1 cellular context compared by ENCODE assay signal in the genomic region with DNA sequence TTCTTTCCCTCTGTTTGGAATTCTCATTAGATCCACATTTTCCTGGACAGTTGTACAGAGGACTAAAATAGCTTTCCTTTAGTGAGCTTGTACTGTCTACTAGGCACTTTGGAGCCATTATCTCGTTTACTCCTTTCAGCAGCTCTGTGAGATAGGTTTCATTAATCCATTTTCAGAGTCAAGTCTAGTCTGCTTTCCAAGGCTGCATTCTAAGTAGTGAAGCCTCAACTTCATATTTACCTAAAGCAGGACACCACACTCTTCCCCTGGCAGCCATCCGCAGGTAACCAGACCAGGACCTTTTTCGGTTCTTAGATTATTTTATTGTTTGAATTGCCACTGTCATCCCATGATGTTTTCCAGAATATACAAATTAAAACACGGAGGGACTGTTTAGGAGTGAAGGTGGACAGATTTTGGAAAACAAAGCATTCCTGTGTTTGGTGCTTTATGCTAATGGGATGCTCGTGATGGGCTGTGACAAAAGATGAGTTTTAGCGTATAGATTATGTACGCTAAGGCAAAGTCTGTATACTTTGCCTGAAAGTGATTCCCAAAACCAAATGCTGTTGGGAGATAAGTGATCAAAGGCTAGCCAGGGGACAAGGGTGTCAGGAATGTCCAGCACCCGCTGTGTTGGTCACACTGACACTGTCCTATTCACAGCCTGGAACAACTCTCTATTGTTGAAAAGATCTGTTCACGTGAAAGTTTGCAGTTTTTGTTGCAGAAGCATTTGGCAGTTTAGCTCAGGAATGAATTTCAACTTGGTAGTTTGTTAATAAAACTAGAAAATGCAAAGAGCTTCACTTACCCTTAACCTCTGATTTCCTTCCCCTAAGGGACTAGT.
TF ChIP-seq lines count a peak whose summit lies in the region.

No MANE protein-coding gene starts in this region.

TF ChIP-seq in WTC11, 78 proteins besides CTCF, POLR2A, EP300 and RAD21 (continued from another document):
- TF ChIP-seq SP1 (CRISPR knock-in tag; conservative IDR thresholded peaks at IDR 0.05): no peak
- TF ChIP-seq, protein P1, sequence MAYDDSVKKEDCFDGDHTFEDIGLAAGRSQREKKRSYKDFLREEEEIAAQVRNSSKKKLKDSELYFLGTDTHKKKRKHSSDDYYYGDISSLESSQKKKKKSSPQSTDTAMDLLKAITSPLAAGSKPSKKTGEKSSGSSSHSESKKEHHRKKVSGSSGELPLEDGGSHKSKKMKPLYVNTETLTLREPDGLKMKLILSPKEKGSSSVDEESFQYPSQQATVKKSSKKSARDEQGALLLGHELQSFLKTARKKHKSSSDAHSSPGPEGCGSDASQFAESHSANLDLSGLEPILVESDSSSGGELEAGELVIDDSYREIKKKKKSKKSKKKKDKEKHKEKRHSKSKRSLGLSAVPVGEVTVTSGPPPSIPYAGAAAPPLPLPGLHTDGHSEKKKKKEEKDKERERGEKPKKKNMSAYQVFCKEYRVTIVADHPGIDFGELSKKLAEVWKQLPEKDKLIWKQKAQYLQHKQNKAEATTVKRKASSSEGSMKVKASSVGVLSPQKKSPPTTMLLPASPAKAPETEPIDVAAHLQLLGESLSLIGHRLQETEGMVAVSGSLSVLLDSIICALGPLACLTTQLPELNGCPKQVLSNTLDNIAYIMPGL (CRISPR knock-in tag; IDR thresholded peaks at IDR 0.05): no peak
- TF ChIP-seq, protein P2, sequence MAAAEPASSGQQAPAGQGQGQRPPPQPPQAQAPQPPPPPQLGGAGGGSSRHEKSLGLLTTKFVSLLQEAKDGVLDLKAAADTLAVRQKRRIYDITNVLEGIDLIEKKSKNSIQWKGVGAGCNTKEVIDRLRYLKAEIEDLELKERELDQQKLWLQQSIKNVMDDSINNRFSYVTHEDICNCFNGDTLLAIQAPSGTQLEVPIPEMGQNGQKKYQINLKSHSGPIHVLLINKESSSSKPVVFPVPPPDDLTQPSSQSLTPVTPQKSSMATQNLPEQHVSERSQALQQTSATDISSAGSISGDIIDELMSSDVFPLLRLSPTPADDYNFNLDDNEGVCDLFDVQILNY (CRISPR knock-in tag; IDR thresholded peaks at IDR 0.05): no peak
- TF ChIP-seq, protein P3, sequence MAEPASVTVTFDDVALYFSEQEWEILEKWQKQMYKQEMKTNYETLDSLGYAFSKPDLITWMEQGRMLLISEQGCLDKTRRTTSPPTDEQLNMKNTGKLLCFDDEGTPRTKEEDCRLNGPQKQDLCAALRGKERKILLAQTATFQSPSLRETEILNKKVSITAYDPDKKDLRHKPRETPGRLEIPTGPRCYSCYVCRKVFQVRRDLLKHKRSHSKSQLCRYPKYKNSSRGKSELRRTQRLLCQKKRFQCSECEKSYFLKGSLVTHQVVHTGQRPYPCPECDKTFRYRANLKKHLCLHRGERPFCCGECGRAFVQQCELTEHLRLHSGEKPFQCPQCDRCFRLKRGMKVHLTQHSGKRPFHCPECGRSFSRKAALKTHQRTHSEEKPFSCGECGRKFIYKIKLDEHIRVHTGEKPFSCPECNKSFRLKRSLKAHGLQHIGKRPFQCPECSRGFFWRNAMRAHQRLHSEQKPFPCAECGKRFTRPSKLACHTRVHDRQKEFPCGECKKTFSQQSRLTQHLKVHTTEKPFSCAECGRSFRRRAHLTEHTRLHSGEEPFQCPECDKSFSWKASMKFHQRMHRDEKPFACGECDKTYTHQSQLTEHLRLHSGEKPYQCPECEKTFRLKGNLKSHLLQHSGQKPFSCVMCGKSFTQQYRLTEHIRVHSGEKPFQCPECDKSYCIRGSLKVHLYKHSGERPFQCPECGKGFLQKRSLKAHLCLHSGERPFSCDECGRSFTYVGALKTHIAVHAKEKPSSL (CRISPR knock-in tag; conservative IDR thresholded peaks at IDR 0.05): no peak
- no peak for TF ChIP-seq NFATC4 (CRISPR knock-in tag; IDR thresholded peaks at IDR 0.05)
- TF ChIP-seq ZNF317 (CRISPR knock-in tag; IDR thresholded peaks at IDR 0.05; ENCODE audit: borderline replicate concordance, low read depth): no peak
- TF ChIP-seq, protein P4, sequence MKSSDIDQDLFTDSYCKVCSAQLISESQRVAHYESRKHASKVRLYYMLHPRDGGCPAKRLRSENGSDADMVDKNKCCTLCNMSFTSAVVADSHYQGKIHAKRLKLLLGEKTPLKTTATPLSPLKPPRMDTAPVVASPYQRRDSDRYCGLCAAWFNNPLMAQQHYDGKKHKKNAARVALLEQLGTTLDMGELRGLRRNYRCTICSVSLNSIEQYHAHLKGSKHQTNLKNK (CRISPR knock-in tag; IDR thresholded peaks at IDR 0.05): no peak
